ENCODE assay signal across 1 cellular context in the genomic region with DNA sequence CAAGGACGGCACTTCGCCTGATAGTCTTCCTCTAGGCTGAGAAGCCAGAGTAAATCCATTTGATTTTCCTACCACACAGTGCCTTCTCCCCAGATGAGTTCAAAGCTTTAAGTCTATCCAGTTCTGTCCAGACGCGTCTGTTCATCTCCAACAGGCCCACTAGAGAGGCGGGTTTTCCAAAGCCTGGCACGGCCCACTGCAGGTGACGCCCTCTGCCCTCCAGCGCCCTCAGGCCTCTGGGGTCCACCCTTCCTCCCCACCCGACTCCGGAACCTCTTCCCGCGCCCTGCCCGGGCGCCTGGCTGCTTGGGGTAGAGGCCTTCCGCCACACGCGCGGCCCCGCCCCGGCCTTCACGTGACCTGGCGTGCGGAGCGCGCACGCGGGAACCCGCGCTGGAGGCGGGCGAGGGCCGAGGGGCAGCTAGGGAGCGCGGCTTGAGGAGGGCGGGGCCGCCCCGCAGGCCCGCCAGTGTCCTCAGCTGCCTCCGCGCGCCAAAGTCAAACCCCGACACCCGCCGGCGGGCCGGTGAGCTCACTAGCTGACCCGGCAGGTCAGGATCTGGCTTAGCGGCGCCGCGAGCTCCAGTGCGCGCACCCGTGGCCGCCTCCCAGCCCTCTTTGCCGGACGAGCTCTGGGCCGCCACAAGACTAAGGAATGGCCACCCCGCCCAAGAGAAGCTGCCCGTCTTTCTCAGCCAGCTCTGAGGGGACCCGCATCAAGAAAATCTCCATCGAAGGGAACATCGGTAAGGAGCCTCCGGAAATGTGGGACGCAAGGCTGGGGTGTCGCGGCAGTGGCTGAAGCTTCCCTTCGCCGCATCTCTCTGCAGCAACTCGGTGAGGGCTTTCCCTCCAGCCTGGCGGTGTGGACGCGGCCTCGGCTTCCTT.
A peak's percentile ranks its signal among the peaks of the same experiment; 100 is the strongest.
TF ChIP-seq lines count a peak whose summit lies in the region.

Gene DCK, plus strand, starts transcription at position 469 of the 888 bp plus-strand sequence. Its CDS starts 187 bp downstream, at position 656.

TF ChIP-seq in K562, 482 proteins besides CTCF, POLR2A, EP300 and RAD21 (continued from another document and continues in another):
- TF ChIP-seq CHD7 (IDR thresholded peaks at IDR 0.05; ENCODE audit: low read depth, low read length) (no peak), CCAR2 (IDR thresholded peaks at IDR 0.05; ENCODE audit: low read depth, low read length) (no peak), E2F8 (IDR thresholded peaks at IDR 0.05; ENCODE audit: low read depth, partially characterized antibody) (peak; percentile 56), ERF (CRISPR knock-in tag; IDR thresholded peaks at IDR 0.05) (no peak), HNRNPK (IDR thresholded peaks at IDR 0.05; ENCODE audit: low read depth, low read length, poor library complexity, severe bottlenecking) (no peak), GATA2 (CRISPR knock-in tag; IDR thresholded peaks at IDR 0.05) (no peak), U2AF1 (optimal IDR thresholded peaks at IDR 0.05; ENCODE audit: low read depth, low read length) (no peak), NEUROD1 (IDR thresholded peaks at IDR 0.05; ENCODE audit: borderline replicate concordance, low read depth, low read length, partially characterized antibody) (peak; percentile 33), ZBTB8A (IDR thresholded peaks at IDR 0.05; ENCODE audit: partially characterized antibody) (no peak), ZNF232 (CRISPR knock-in tag; IDR thresholded peaks at IDR 0.05) (no peak), TBL1XR1 (IDR thresholded peaks at IDR 0.05; ENCODE audit: low read length in 2 of 2) (no peak), RFX7 (CRISPR knock-in tag; IDR thresholded peaks at IDR 0.05) (no peak), DEAF1 (CRISPR knock-in tag; IDR thresholded peaks at IDR 0.05) (no peak), HDGF (IDR thresholded peaks at IDR 0.05) (no peak), ZNF79 (CRISPR knock-in tag; IDR thresholded peaks at IDR 0.05; ENCODE audit: low read depth) (no peak), SNRNP70 (optimal IDR thresholded peaks at IDR 0.05; ENCODE audit: low read depth, low read length) (no peak), ZFPM2 (CRISPR knock-in tag; IDR thresholded peaks at IDR 0.05) (no peak), MAFK (IDR thresholded peaks at IDR 0.05; ENCODE audit: low read length) (no peak), ZNF780A (CRISPR knock-in tag; IDR thresholded peaks at IDR 0.05) (no peak), ZNF436 (CRISPR knock-in tag; IDR thresholded peaks at IDR 0.05) (no peak), TEAD2 (tag; IDR thresholded peaks at IDR 0.05) (no peak), MAZ (CRISPR knock-in tag; conservative IDR thresholded peaks at IDR 0.05 in 1 of 2, IDR thresholded peaks at IDR 0.05 in 1 of 2) (peak; percentile 86 to 89), BHLHE40 (IDR thresholded peaks at IDR 0.05; ENCODE audit: low read length) (peak; percentile 99), RCOR1 (IDR thresholded peaks at IDR 0.05; ENCODE audit: borderline replicate concordance in 1 of 2, low read depth in 2 of 2, low read length in 2 of 2) (peak in 1 of 2 experiments; percentile 59; a peak in 2 of 4 replicates), FOSL1 (tag; conservative IDR thresholded peaks at IDR 0.05) (no peak; the same call in 1 of the 2 replicates), JUN (IDR thresholded peaks at IDR 0.05; ENCODE audit: borderline replicate concordance, low read depth, low read length) (no peak), JUN (CRISPR knock-in tag; IDR thresholded peaks at IDR 0.05; ENCODE audit: borderline replicate concordance) (peak; percentile 20; the same call in 1 of the 2 replicates), SRF (CRISPR knock-in tag; IDR thresholded peaks at IDR 0.05) (no peak; a peak in 1 of 4 replicates), ZNF263 (CRISPR knock-in tag; IDR thresholded peaks at IDR 0.05; ENCODE audit: borderline replicate concordance) (0 out of 2 replicates have a peak, but pooled peaks have one; percentile 9), MBD2 (IDR thresholded peaks at IDR 0.05; ENCODE audit: borderline replicate concordance, low read depth) (peak; percentile 55; the same call in 1 of the 2 replicates), STAG1 (CRISPR knock-in tag; IDR thresholded peaks at IDR 0.05; ENCODE audit: borderline replicate concordance) (no peak), TSC22D4 (tag; IDR thresholded peaks at IDR 0.05) (no peak), ELF4 (CRISPR knock-in tag; IDR thresholded peaks at IDR 0.05) (no peak)
- TF ChIP-seq, protein P1, sequence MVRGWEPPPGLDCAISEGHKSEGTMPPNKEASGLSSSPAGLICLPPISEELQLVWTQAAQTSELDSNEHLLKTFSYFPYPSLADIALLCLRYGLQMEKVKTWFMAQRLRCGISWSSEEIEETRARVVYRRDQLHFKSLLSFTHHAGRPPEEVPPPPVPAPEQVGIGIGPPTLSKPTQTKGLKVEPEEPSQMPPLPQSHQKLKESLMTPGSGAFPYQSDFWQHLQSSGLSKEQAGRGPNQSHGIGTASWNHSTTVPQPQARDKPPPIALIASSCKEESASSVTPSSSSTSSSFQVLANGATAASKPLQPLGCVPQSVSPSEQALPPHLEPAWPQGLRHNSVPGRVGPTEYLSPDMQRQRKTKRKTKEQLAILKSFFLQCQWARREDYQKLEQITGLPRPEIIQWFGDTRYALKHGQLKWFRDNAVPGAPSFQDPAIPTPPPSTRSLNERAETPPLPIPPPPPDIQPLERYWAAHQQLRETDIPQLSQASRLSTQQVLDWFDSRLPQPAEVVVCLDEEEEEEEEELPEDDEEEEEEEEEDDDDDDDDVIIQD (CRISPR knock-in tag; IDR thresholded peaks at IDR 0.05): no peak
- TF ChIP-seq, protein P2, sequence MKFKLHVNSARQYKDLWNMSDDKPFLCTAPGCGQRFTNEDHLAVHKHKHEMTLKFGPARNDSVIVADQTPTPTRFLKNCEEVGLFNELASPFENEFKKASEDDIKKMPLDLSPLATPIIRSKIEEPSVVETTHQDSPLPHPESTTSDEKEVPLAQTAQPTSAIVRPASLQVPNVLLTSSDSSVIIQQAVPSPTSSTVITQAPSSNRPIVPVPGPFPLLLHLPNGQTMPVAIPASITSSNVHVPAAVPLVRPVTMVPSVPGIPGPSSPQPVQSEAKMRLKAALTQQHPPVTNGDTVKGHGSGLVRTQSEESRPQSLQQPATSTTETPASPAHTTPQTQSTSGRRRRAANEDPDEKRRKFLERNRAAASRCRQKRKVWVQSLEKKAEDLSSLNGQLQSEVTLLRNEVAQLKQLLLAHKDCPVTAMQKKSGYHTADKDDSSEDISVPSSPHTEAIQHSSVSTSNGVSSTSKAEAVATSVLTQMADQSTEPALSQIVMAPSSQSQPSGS (CRISPR knock-in tag; IDR thresholded peaks at IDR 0.05): no peak
- TF ChIP-seq, protein P3, sequence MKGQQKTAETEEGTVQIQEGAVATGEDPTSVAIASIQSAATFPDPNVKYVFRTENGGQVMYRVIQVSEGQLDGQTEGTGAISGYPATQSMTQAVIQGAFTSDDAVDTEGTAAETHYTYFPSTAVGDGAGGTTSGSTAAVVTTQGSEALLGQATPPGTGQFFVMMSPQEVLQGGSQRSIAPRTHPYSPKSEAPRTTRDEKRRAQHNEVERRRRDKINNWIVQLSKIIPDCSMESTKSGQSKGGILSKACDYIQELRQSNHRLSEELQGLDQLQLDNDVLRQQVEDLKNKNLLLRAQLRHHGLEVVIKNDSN (CRISPR knock-in tag; IDR thresholded peaks at IDR 0.05): peak; percentile 98
